In genomic region chr6:24824142-24824755, GRCh38 we compare ENCODE assay signal across 19 cellular contexts. TPM values are rescaled to one million over a fixed set of nuclear protein-coding genes. Genes with fewer than 3 reads are reported as not detected.
A peak's percentile ranks its signal among the peaks of the same experiment; 100 is the strongest.
DNase-seq lines count a peak whose midpoint lies in the region; ATAC-seq, FAIRE-seq and TF ChIP-seq lines count a peak whose summit lies in the region.
"Had no signal": no experiment of that assay in that cellular context is flagged by ENCODE, and none has a peak within 500 bp of the region (broad histone marks: within the 10 kb centered on the region; RNA-seq: fewer than 3 reads in every experiment).

No MANE protein-coding gene starts in this region.

- no peak for DNase-seq in CD4-positive, alpha-beta memory T cell
- DNase-seq in LHCN-M2 (ENCODE audit: low read depth) (peak; percentile 28), GM12878 (ENCODE audit: low read depth, low spot score) (no peak), NCI-H1436 (lab: John Stamatoyannopoulos, UW) (no peak), LoVo (ENCODE audit: low spot score) (no peak)
- DNase-seq: C1 segment of cervical spinal cord; caudate nucleus; EL; islet precursor cell; occipital lobe; OCI-M1; small intestine; stimulated activated naive CD4-positive, alpha-beta T cell treated with Interleukin-2 at 50 U/mL for 16 hours had no signal

- no peak overlapping the region for H3K4me2 ChIP-seq in GM12878 (ENCODE audit: control insufficient read depth, insufficient read depth)

- H3K4me3 ChIP-seq in CD4-positive, alpha-beta memory T cell (ENCODE audit: low read length in 2 of 2) = no peak overlapping the region
- H3K4me3 ChIP-seq in GM12878 = no peak overlapping the region
- H3K4me3 ChIP-seq: vagina had no signal

- TF ChIP-seq RAD21 in GM12878 (IDR thresholded peaks at IDR 0.05; ENCODE audit: insufficient read depth, low read depth, low read length) = no peak

- H3K4me1 Mint-ChIP-seq in CD4-positive, alpha-beta memory T cell = peaks cover 4 to 14% (median 10%) of the 10 kb centered on the region in 4 donors
- H3K4me1 Mint-ChIP-seq in nephron = peaks cover 3% of the 10 kb centered on the region

- H3K27ac ChIP-seq in CD4-positive, alpha-beta memory T cell (ENCODE audit: low read depth, low read length) = no peak overlapping the region
- H3K27ac ChIP-seq in GM12878 (ENCODE audit: control insufficient read depth, insufficient read depth) = no peak overlapping the region
- H3K27ac ChIP-seq: vagina had no signal

- FAIRE-seq in GM12878 (lab: Jason Lieb, UNC) = no peak
- FAIRE-seq: H1, small intestine, TTC549 had no signal

- intact Hi-C loops in CD4-positive, alpha-beta memory T cell (cut with micrococcal nuclease) = no loop called here
- intact Hi-C loops in GM12878 (cut with micrococcal nuclease; ENCODE audit: unreplicated experiment) = no loop called here

- peaks cover 64% of the 10 kb centered on the region for H3K36me3 ChIP-seq in CD4-positive, alpha-beta memory T cell (ENCODE audit: insufficient read depth, low read length)
- peaks cover 0 to 3% of the 10 kb centered on the region in 2 experiments; a peak in 2 of 4 replicates for H3K36me3 ChIP-seq in GM12878 (ENCODE audit: control insufficient read depth in 2 of 2, insufficient read depth in 2 of 2, low read length in 1 of 2)

- WGBS in GM12878 (ENCODE audit: insufficient coverage, insufficient replicate concordance, low lambda C conversion rate, missing lambda C conversion rate) = 85% methylated on average over 5 of the region's 5 CpGs

- no peaks in the 10 kb centered on the region for H4K20me1 ChIP-seq in GM12878 (ENCODE audit: control insufficient read depth, insufficient read depth)

- H3K9me3 ChIP-seq in CD4-positive, alpha-beta memory T cell (ENCODE audit: control insufficient read depth in 1 of 2, low read length in 2 of 2) = no peaks in the 10 kb centered on the region
- no peaks in the 10 kb centered on the region for H3K9me3 ChIP-seq in GM12878 (replicated peaks; ENCODE audit: control insufficient read depth, insufficient read depth, low read length)
- H3K9me3 ChIP-seq: vagina had no signal

- CTCF ChIA-PET in CD4-positive, alpha-beta memory T cell (lab: Charles Lee; ENCODE audit: partially characterized antibody) = interaction anchor here (1.2 to 1.8 kb wide), 2 partner anchors 194 to 203 kb away, joined by 4 to 6 read pairs; no protein-coding TSS in a partner anchor
- CTCF ChIA-PET in GM12878 (lab: Yijun Ruan, JAX) = interaction anchor here (0.7 to 1.0 kb wide), 2 partner anchors 59 to 194 kb away, joined by 3 read pairs; no protein-coding TSS in a partner anchor

- ATAC-seq in GM12878 (no peak), HG03520 (IDR thresholded peaks at IDR 0.05; ENCODE audit: unreplicated experiment) (no peak)

- no peaks in the 10 kb centered on the region for H3K27me3 ChIP-seq in CD4-positive, alpha-beta memory T cell (ENCODE audit: insufficient read depth, low read length)
- no peaks in the 10 kb centered on the region for H3K27me3 ChIP-seq in GM12878 (replicated peaks in 1 of 2; ENCODE audit: control insufficient read depth in 2 of 2, insufficient read depth in 2 of 2, low read length in 1 of 2)
- H3K27me3 ChIP-seq: vagina had no signal

- POLR2A ChIA-PET in CD4-positive, alpha-beta memory T cell (lab: Charles Lee; ENCODE audit: partially characterized antibody) = interaction anchor here (0.8 to 1.7 kb wide), 4 partner anchors 9 to 314 kb away, joined by 3 read pairs; no protein-coding TSS in a partner anchor
- POLR2A ChIA-PET in GM12878 (lab: Charles Lee) = no interaction called here

- H3K27me3 Mint-ChIP-seq in CD4-positive, alpha-beta memory T cell = no peaks in the 10 kb centered on the region
- H3K27me3 Mint-ChIP-seq in nephron (ENCODE audit: low read depth) = no peaks in the 10 kb centered on the region

- TF ChIP-seq POLR2A in GM12878 (IDR thresholded peaks at IDR 0.05; ENCODE audit: low read depth, low read length) = no peak

- no peaks in the 10 kb centered on the region for H3K4me1 ChIP-seq in CD4-positive, alpha-beta memory T cell (ENCODE audit: insufficient read depth, low read length)
- no peaks in the 10 kb centered on the region for H3K4me1 ChIP-seq in GM12878 (ENCODE audit: control insufficient read depth, insufficient read depth, low read length)
- H3K4me1 ChIP-seq: vagina had no signal

- in situ Hi-C loops in GM12878 (cut with MboI) = no loop called here

- no peak overlapping the region for H2AFZ ChIP-seq in GM12878 (ENCODE audit: control insufficient read depth, low read depth, low read length)

- H3K9me3 Mint-ChIP-seq in CD4-positive, alpha-beta memory T cell = peaks cover 0 to 6% (median 0%) of the 10 kb centered on the region in 8 donors
- no peaks in the 10 kb centered on the region for H3K9me3 Mint-ChIP-seq in nephron

- RAD21 ChIA-PET in GM12878 (lab: Charles Lee; ENCODE audit: unreplicated experiment) = interaction anchor here (0.5 kb wide), 1 partner anchor 1168 kb away, joined by 3 read pairs; no protein-coding TSS in a partner anchor

- no peak for TF ChIP-seq EP300 in GM12878 (IDR thresholded peaks at IDR 0.05; ENCODE audit: borderline replicate concordance in 1 of 2, control insufficient read depth in 1 of 2, low read depth in 2 of 2, low read length in 2 of 2)

- no peak overlapping the region for H3K4me3 Mint-ChIP-seq in CD4-positive, alpha-beta memory T cell
- H3K4me3 Mint-ChIP-seq in nephron = no peak overlapping the region

- no peak overlapping the region for H3K9ac ChIP-seq in GM12878 (ENCODE audit: control insufficient read depth, insufficient read depth, low read length)

- peaks cover 60 to 75% of the 10 kb centered on the region in 2 donors for H3K36me3 Mint-ChIP-seq in CD4-positive, alpha-beta memory T cell
- no peaks in the 10 kb centered on the region for H3K36me3 Mint-ChIP-seq in nephron (ENCODE audit: low read depth)

- H3K27ac Mint-ChIP-seq in CD4-positive, alpha-beta memory T cell = peak overlapping the region in 5 of 7 donors; percentile 25 to 72 (median 60)
- peak overlapping the region in 2 of 3 experiments; percentile 31 to 86 for H3K27ac Mint-ChIP-seq in nephron

- SMC1A ChIA-PET in GM12878 (lab: Charles Lee; ENCODE audit: uncharacterized antibody, unreplicated experiment) = interaction anchor here (1.0 to 1.6 kb wide), 6 partner anchors 13 to 247 kb away, joined by 3 to 4 read pairs (median 3); no protein-coding TSS in a partner anchor

- TF ChIP-seq CTCF in GM12878 (IDR thresholded peaks at IDR 0.05 in 2 of 3, conservative IDR thresholded peaks at IDR 0.05 in 1 of 3; ENCODE audit: control insufficient read depth in 2 of 3, extremely low read depth in 1 of 3, insufficient read depth in 1 of 3, low read depth in 3 of 3, low read length in 3 of 3) (no peak), nephron (IDR thresholded peaks at IDR 0.05; ENCODE audit: unreplicated experiment in 3 of 3) (no peak)

- H3K79me2 ChIP-seq in GM12878 (ENCODE audit: control insufficient read depth, insufficient read depth, low read length) = no peaks in the 10 kb centered on the region

- TSS peak; percentile 12 for BruUV-seq in GM12878 (replicated peaks; lab: Mats Ljungman, UMichigan)

RNA-seq across cellular contexts. Expression of gene ARMH2, which starts 25.5 kb away (rescaled TPM):
- total RNA-seq in CD4-positive, alpha-beta memory T cell = 1 to 10 TPM; 3.1 to 4.7 TPM
- under 1 TPM in 1 of 2 donors, not detected in 1; 0.55 TPM for polyA plus RNA-seq in CD4-positive, alpha-beta memory T cell
- not detected in 2 replicates for total RNA-seq in LHCN-M2 (2014; rRNA removed)
- not detected for polyA plus RNA-seq in LHCN-M2 (2012)
- total RNA-seq in GM12878 (2013; cell fraction: nucleolus; rRNA removed) = not detected in 2 replicates
- not detected in 2 replicates for total RNA-seq in GM12878 (2014; rRNA removed)
- total RNA-seq in GM12878 (2014; rRNA removed; fragmentation: Illumina TruSeq; extraction: Trizol) = not detected in 2 replicates
- total RNA-seq in GM12878 (2021) = 0.35 TPM in 1 of 2 replicates, not detected in the other
- not detected for polyA plus RNA-seq in GM12878 (2011; ENCODE audit: low read depth)
- polyA plus RNA-seq in GM12878 (2011; rRNA removed) = not detected in 2 replicates
- polyA plus RNA-seq in GM12878 (2011; cell fraction: cytosol; rRNA removed) = not detected in 2 replicates
- not detected in 2 replicates for polyA plus RNA-seq in GM12878 (2011; cell fraction: nucleus; rRNA removed)
- polyA plus RNA-seq in GM12878 (2012) = not detected in 2 replicates
- polyA plus RNA-seq in GM12878 (2014; fragmentation: Illumina TruSeq; extraction: Trizol) = not detected in 2 replicates
- polyA plus RNA-seq in GM12878 (2014; fragmentation: Nextera tagmentation; extraction: Ambion mirVana) = under 1 TPM in 1 of 2 experiments, not detected in 1; 0.18 TPM
- 0.46 TPM in 1 of 2 replicates, not detected in the other for polyA plus RNA-seq in GM12878 (2014; rRNA removed)
- not detected for polyA plus RNA-seq in GM12878 (2016; fragmentation: Nextera tagmentation; extraction: Ambion mirVana)
- polyA minus RNA-seq in GM12878 (2011; rRNA and poly(A)+ RNA removed) = 0.36 TPM in 1 of 2 replicates, not detected in the other
- not detected in 2 replicates for polyA minus RNA-seq in GM12878 (2011; cell fraction: cytosol; rRNA and poly(A)+ RNA removed)
- not detected in 2 replicates for polyA minus RNA-seq in GM12878 (2011; cell fraction: nucleus; rRNA and poly(A)+ RNA removed)
- total RNA-seq: H1, occipital lobe, SK-MEL-5, vagina had no signal
- polyA plus RNA-seq: H1, small intestine had no signal

RNA-seq across cellular contexts. Expression of gene GMNN, which starts 49.5 kb away (rescaled TPM):
- total RNA-seq in CD4-positive, alpha-beta memory T cell = 1 to 10 TPM; 6.1 to 6.7 TPM
- 1 to 10 TPM; 3.4 to 3.6 TPM for polyA plus RNA-seq in CD4-positive, alpha-beta memory T cell
- total RNA-seq in LHCN-M2 (2014; rRNA removed) (52.4 and 60.5 TPM in 2 replicates), GM12878 (2014; rRNA removed) (53.0 and 57.5 TPM in 2 replicates), GM12878 (2014; rRNA removed; fragmentation: Illumina TruSeq; extraction: Trizol) (77.9 and 80.3 TPM in 2 replicates), GM12878 (2021) (50.0 and 51.9 TPM in 2 replicates)
- 31.2 TPM for polyA plus RNA-seq in LHCN-M2 (2012)
- total RNA-seq in GM12878 (2013; cell fraction: nucleolus; rRNA removed) = 99.9 and 117 TPM in 2 replicates
- 22.9 TPM for polyA plus RNA-seq in GM12878 (2011; ENCODE audit: low read depth)
- polyA plus RNA-seq in GM12878 (2011; rRNA removed) (125 and 181 TPM in 2 replicates), GM12878 (2014; fragmentation: Illumina TruSeq; extraction: Trizol) (84.5 and 107 TPM in 2 replicates), GM12878 (2014; fragmentation: Nextera tagmentation; extraction: Ambion mirVana) (100 to 1,000 TPM; 146 to 153 TPM), GM12878 (2014; rRNA removed) (51.3 and 70.6 TPM in 2 replicates), GM12878 (2016; fragmentation: Nextera tagmentation; extraction: Ambion mirVana) (100 to 1,000 TPM; 140 to 141 TPM)
- 63.4 and 65.2 TPM in 2 replicates for polyA plus RNA-seq in GM12878 (2011; cell fraction: cytosol; rRNA removed)
- polyA plus RNA-seq in GM12878 (2011; cell fraction: nucleus; rRNA removed) = 59.5 and 73.5 TPM in 2 replicates
- 35.0 and 36.3 TPM in 2 replicates for polyA plus RNA-seq in GM12878 (2012)
- 38.8 and 47.4 TPM in 2 replicates for polyA minus RNA-seq in GM12878 (2011; rRNA and poly(A)+ RNA removed)
- polyA minus RNA-seq in GM12878 (2011; cell fraction: cytosol; rRNA and poly(A)+ RNA removed) = 27.7 and 29.7 TPM in 2 replicates
- 48.4 and 93.3 TPM in 2 replicates for polyA minus RNA-seq in GM12878 (2011; cell fraction: nucleus; rRNA and poly(A)+ RNA removed)
